ENCODE assay signal across 8 cellular contexts in genomic region chr2:9548506-9548905, GRCh38. TPM values are rescaled to one million over a fixed set of nuclear protein-coding genes. Genes with fewer than 3 reads are reported as not detected.
DNase-seq lines count a peak whose midpoint lies in the region; ATAC-seq, FAIRE-seq and TF ChIP-seq lines count a peak whose summit lies in the region.

No MANE protein-coding gene starts in this region.

- no peak for FAIRE-seq in HTR-8/SVneo (lab: Jason Lieb, UNC)

- DNase-seq in GM12865 (ENCODE audit: low read depth) (peak; percentile 73), fibroblast of villous mesenchyme (ENCODE audit: low read depth) (peak; percentile 39), HTR-8/SVneo (ENCODE audit: insufficient read length, low spot score) (no peak), left cardiac atrium (no peak), cerebellar nuclear complex (lab: John Stamatoyannopoulos, UW) (no peak), coronary artery (ENCODE audit: low spot score) (no peak)

- ATAC-seq in GM21619 (IDR thresholded peaks at IDR 0.05; ENCODE audit: unreplicated experiment) (peak; percentile 59), left cardiac atrium (no peak)

- TF ChIP-seq CTCF in GM12865 (IDR thresholded peaks at IDR 0.05; ENCODE audit: insufficient read depth, low read depth, low read length, missing control alignments) (no peak), fibroblast of villous mesenchyme (IDR thresholded peaks at IDR 0.05; ENCODE audit: insufficient read depth, low read depth, low read length) (no peak), coronary artery (IDR thresholded peaks at IDR 0.05) (no peak)

- H3K4me3 ChIP-seq in GM12865 (ENCODE audit: low read depth, low read length) (peak overlapping the region; percentile 61), fibroblast of villous mesenchyme (ENCODE audit: low read depth, low read length) (no peak overlapping the region), coronary artery (no peak overlapping the region)

- H3K9me3 ChIP-seq in KOPT-K1 (ENCODE audit: insufficient read depth, low read length, poor library complexity, severe bottlenecking) = no peaks in the 10 kb centered on the region

- H3K36me3 ChIP-seq in KOPT-K1 (ENCODE audit: insufficient read depth, low read length) = no peaks in the 10 kb centered on the region

- intact Hi-C loops in left cardiac atrium (cut with DNase I) = no loop called here

- H3K27ac ChIP-seq in KOPT-K1 (ENCODE audit: low read depth, low read length, poor library complexity, severe bottlenecking) = peak overlapping the region; percentile 28
- peak overlapping the region in 1 of 2 donors; percentile 11 for H3K27ac ChIP-seq in coronary artery

RNA-seq across cellular contexts. Expression of gene ADAM17, which starts 7.1 kb away (rescaled TPM):
- total RNA-seq in fibroblast of villous mesenchyme (40.9 and 59.2 TPM in 2 replicates), left cardiac atrium (10 to 100 TPM; 14.1 to 22.6 TPM)

Comparison
In these comparisons a context has a peak if more than half of its experiments do, and no peak if none do; other contexts are left out.
1. DNase-seq: peak in GM12865 (single experiment) and fibroblast of villous mesenchyme (single experiment); none in HTR-8/SVneo (single experiment), left cardiac atrium (single experiment), cerebellar nuclear complex (0 of 2) and coronary artery (single experiment).